ENCODE assay signal across 19 cellular contexts in the genomic region with DNA sequence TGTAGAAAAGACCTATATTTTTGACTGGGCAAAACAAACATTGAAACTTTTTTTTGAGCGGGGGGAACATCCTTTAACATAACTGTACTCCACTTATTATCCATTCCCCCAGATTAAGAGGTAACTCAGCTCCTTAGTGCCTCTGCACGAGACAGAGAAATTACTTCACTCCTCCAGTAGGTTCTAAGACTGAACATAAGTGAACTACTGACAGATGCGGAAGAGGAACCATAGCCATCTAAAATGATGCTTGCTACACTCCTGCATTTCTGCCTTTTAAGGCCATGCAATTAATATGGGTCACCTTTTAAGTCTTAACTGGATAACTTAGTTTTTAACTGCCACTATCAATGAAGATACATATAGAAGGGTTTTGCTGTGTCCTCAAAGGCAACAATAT. TPM values are rescaled to one million over a fixed set of nuclear protein-coding genes. Genes with fewer than 3 reads are reported as not detected.
DNase-seq lines count a peak whose midpoint lies in the region; ATAC-seq, FAIRE-seq and TF ChIP-seq lines count a peak whose summit lies in the region.
"Had no signal": no experiment of that assay in that cellular context is flagged by ENCODE, and none has a peak within 500 bp of the region (broad histone marks: within the 10 kb centered on the region; RNA-seq: fewer than 3 reads in every experiment).

No MANE protein-coding gene starts in this region.

- H3F3A ChIP-seq in PC-9 (ENCODE audit: insufficient read depth, low read depth): peaks cover 90% of the 10 kb centered on the region

- peaks cover 63% of the 10 kb centered on the region for H3K4me1 ChIP-seq in left ventricle myocardium inferior
- H3K4me1 ChIP-seq in PC-9 (replicated peaks; ENCODE audit: insufficient read depth): peaks cover 10% of the 10 kb centered on the region
- peaks cover 30 to 53% of the 10 kb centered on the region in 2 donors for H3K4me1 ChIP-seq in left lung
- H3K4me1 ChIP-seq in thoracic aorta (ENCODE audit: control insufficient read depth in 1 of 2, low read depth in 2 of 2): peaks cover 46 to 65% of the 10 kb centered on the region in 2 donors
- H3K4me1 ChIP-seq: breast epithelium had no signal

- DNase-seq in left ventricle myocardium inferior: no peak
- DNase-seq in Right ventricle myocardium inferior (ENCODE audit: missing footprints): no peak
- DNase-seq in PC-9: no peak
- DNase-seq in left lung: no peak
- no peak for DNase-seq in thoracic aorta (ENCODE audit: low spot score)
- DNase-seq in brain microvascular endothelial cell: no peak
- DNase-seq in urothelium cell line (ENCODE audit: low spot score): no peak
- DNase-seq in HEK293T (ENCODE audit: extremely low spot score): no peak
- DNase-seq: activated CD4-positive, alpha-beta T cell treated with anti-CD3 and anti-CD28 coated beads, Interleukin-2, amount 50 U/mL, for 1 hour; foreskin melanocyte; midbrain; NCI-H748 treated with DMSO at 0.1 percent for 48 hours; stimulated activated CD4-positive, alpha-beta T cell treated with anti-CD3 and anti-CD28 coated beads, Interleukin-1b, Interleukin-23, amount 100 ng/mL, for 48 hours; SW 1271 had no signal

- POLR2A ChIA-PET in PC-9 (lab: Charles Lee; ENCODE audit: unreplicated experiment) (interaction anchor here (0.6 kb wide), 2 partner anchors 38 to 132 kb away, joined by 3 to 5 read pairs; no protein-coding TSS in a partner anchor), HEK293T (lab: Yijun Ruan, JAX) (interaction anchor here (1.7 kb wide), 1 partner anchor 38 kb away, joined by 9 read pairs; the partner anchor contains the start of gene NUFIP2)

- H3K79me2 ChIP-seq in PC-9 (ENCODE audit: low read depth): no peaks in the 10 kb centered on the region

- in situ Hi-C loops in brain microvascular endothelial cell (cut with HindIII; ENCODE audit: low pct_ligation_motif_present, low sequenced_read_pairs): no loop called here

- CTCF ChIA-PET in PC-9 (lab: Charles Lee): interaction anchor here (0.7 kb wide), 1 partner anchor 126 kb away, joined by 5 read pairs; no protein-coding TSS in a partner anchor
- CTCF ChIA-PET in HEK293T (lab: Yijun Ruan, JAX): interaction anchor here (0.7 to 1.2 kb wide), 4 partner anchors 15 to 559 kb away, joined by 3 to 4 read pairs (median 4); partner anchors contain the start of gene MYO18A

- intact Hi-C loops in left ventricle myocardium inferior (cut with micrococcal nuclease): no loop called here
- intact Hi-C loops in Right ventricle myocardium inferior (cut with DNase I): no loop called here
- intact Hi-C loops in PC-9 (cut with micrococcal nuclease; ENCODE audit: unreplicated experiment): no loop called here
- intact Hi-C loops in left lung (cut with DNase I): no loop called here

- BruUV-seq in PC-9 (replicated peaks; lab: Mats Ljungman, UMichigan): no TSS peak

- ATAC-seq in Right ventricle myocardium inferior: no peak
- ATAC-seq in left lung: peak; percentile 11
- no peak for ATAC-seq in thoracic aorta (ENCODE audit: insufficient number of reproducible peaks, low FRiP score, low read depth)

- H3K36me3 ChIP-seq in left ventricle myocardium inferior (peaks cover 38% of the 10 kb centered on the region), PC-9 (ENCODE audit: low read depth) (peaks cover 15% of the 10 kb centered on the region), left lung (peaks cover 0 to 37% of the 10 kb centered on the region in 2 donors), thoracic aorta (peaks cover 4% of the 10 kb centered on the region), brain microvascular endothelial cell (replicated peaks) (peaks cover 19% of the 10 kb centered on the region)
- H3K36me3 ChIP-seq: breast epithelium, vagina had no signal

- peaks cover 21% of the 10 kb centered on the region; the same call in 1 of the 2 replicates for H4K20me1 ChIP-seq in PC-9 (ENCODE audit: insufficient read depth)

- FAIRE-seq in urothelium cell line (lab: Jason Lieb, UNC): no peak
- FAIRE-seq: D721Med had no signal

- TF ChIP-seq CTCF in left ventricle myocardium inferior (IDR thresholded peaks at IDR 0.05; ENCODE audit: borderline replicate concordance) (no peak), PC-9 (conservative IDR thresholded peaks at IDR 0.05) (no peak), left lung (IDR thresholded peaks at IDR 0.05) (no peak), thoracic aorta (IDR thresholded peaks at IDR 0.05) (no peak), brain microvascular endothelial cell (IDR thresholded peaks at IDR 0.05; ENCODE audit: low read depth, low read length, missing control alignments) (no peak)

- H3K27me3 ChIP-seq in left ventricle myocardium inferior (ENCODE audit: low read depth) (no peaks in the 10 kb centered on the region), PC-9 (ENCODE audit: insufficient read depth, low read depth) (no peaks in the 10 kb centered on the region), left lung (no peaks in the 10 kb centered on the region), thoracic aorta (replicated peaks; ENCODE audit: insufficient read depth) (no peaks in the 10 kb centered on the region), brain microvascular endothelial cell (replicated peaks) (no peaks in the 10 kb centered on the region)
- H3K27me3 ChIP-seq: breast epithelium, vagina had no signal

- H2AFZ ChIP-seq in PC-9: no peak overlapping the region

- no peaks in the 10 kb centered on the region for H3K9me3 ChIP-seq in left ventricle myocardium inferior (replicated peaks)
- H3K9me3 ChIP-seq in PC-9 (ENCODE audit: insufficient read depth, low read depth): no peaks in the 10 kb centered on the region
- H3K9me3 ChIP-seq in left lung: no peaks in the 10 kb centered on the region
- no peaks in the 10 kb centered on the region for H3K9me3 ChIP-seq in thoracic aorta
- H3K9me3 ChIP-seq: breast epithelium, vagina had no signal

- H3K27ac ChIP-seq in left ventricle myocardium inferior (replicated peaks) (peak overlapping the region; percentile 66), PC-9 (peak overlapping the region; percentile 17; the same call in 1 of the 2 replicates), left lung (peak overlapping the region in 1 of 2 donors; percentile 1), thoracic aorta (peak overlapping the region; percentile 14 to 73), brain microvascular endothelial cell (no peak overlapping the region)

- H3K4me2 ChIP-seq in PC-9: no peak overlapping the region

- peak overlapping the region; percentile 37 for H3K4me3 ChIP-seq in left ventricle myocardium inferior
- H3K4me3 ChIP-seq in PC-9: no peak overlapping the region
- H3K4me3 ChIP-seq in left lung: no peak overlapping the region
- H3K4me3 ChIP-seq in thoracic aorta: peak overlapping the region; percentile 59
- no peak overlapping the region for H3K4me3 ChIP-seq in brain microvascular endothelial cell (ENCODE audit: low read depth, low read length)
- H3K4me3 ChIP-seq: breast epithelium, vagina had no signal

- H3K9me2 ChIP-seq in PC-9 (ENCODE audit: insufficient read depth): no peaks in the 10 kb centered on the region

TF ChIP-seq in HEK293T, 16 proteins besides CTCF, POLR2A, EP300 and RAD21:
- TF ChIP-seq FOXM1 (IDR thresholded peaks at IDR 0.05; ENCODE audit: borderline replicate concordance): no peak
- TF ChIP-seq TARDBP (IDR thresholded peaks at IDR 0.05): no peak
- TF ChIP-seq FOXK2 (IDR thresholded peaks at IDR 0.05): no peak
- no peak for TF ChIP-seq ELF4 (IDR thresholded peaks at IDR 0.05)
- TF ChIP-seq L3MBTL2 (conservative IDR thresholded peaks at IDR 0.05): no peak
- no peak for TF ChIP-seq SP1 (IDR thresholded peaks at IDR 0.05)
- TF ChIP-seq HDGF (IDR thresholded peaks at IDR 0.05; ENCODE audit: borderline replicate concordance): no peak
- TF ChIP-seq CTBP1 (IDR thresholded peaks at IDR 0.05; ENCODE audit: borderline replicate concordance): no peak
- no peak for TF ChIP-seq NFRKB (IDR thresholded peaks at IDR 0.05)
- no peak for TF ChIP-seq ARNT (IDR thresholded peaks at IDR 0.05)
- no peak for TF ChIP-seq FOXA1 (IDR thresholded peaks at IDR 0.05)
- TF ChIP-seq SUZ12 (IDR thresholded peaks at IDR 0.05): no peak
- no peak for TF ChIP-seq ZNF384 (IDR thresholded peaks at IDR 0.05)
- TF ChIP-seq BHLHE40 (IDR thresholded peaks at IDR 0.05; ENCODE audit: borderline replicate concordance): no peak
- TF ChIP-seq LEF1 (IDR thresholded peaks at IDR 0.05; ENCODE audit: borderline replicate concordance): no peak
- TF ChIP-seq, protein P1, sequence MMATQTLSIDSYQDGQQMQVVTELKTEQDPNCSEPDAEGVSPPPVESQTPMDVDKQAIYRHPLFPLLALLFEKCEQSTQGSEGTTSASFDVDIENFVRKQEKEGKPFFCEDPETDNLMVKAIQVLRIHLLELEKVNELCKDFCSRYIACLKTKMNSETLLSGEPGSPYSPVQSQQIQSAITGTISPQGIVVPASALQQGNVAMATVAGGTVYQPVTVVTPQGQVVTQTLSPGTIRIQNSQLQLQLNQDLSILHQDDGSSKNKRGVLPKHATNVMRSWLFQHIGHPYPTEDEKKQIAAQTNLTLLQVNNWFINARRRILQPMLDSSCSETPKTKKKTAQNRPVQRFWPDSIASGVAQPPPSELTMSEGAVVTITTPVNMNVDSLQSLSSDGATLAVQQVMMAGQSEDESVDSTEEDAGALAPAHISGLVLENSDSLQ (IDR thresholded peaks at IDR 0.05): no peak
TF ChIP-seq in HEK293T: peak in this region for 0.

RNA-seq across cellular contexts. Expression of gene CRYBA1, which starts 9.5 kb away (rescaled TPM):
- total RNA-seq in left ventricle myocardium inferior (not detected), Right ventricle myocardium inferior (not detected), PC-9 (2021) (not detected in 2 replicates), left lung (not detected), thoracic aorta (not detected)
- total RNA-seq: breast epithelium, omental fat pad, RPMI7951, vagina had no signal

RNA-seq across cellular contexts. Expression of gene NUFIP2, which starts 37.8 kb away (rescaled TPM):
- total RNA-seq in left ventricle myocardium inferior (40.5 TPM), Right ventricle myocardium inferior (42.3 TPM), PC-9 (2021) (46.8 and 73.1 TPM in 2 replicates), left lung (10 to 100 TPM; 54.7 to 61.2 TPM), thoracic aorta (10 to 100 TPM; 39.7 to 65.8 TPM)

Comparison
In these comparisons a context has a peak if more than half of its experiments do, and no peak if none do; other contexts are left out.
1. H3K4me3 ChIP-seq: peak in left ventricle myocardium inferior (single experiment) and thoracic aorta (single experiment); none in PC-9 (single experiment), left lung (0 of 2) and brain microvascular endothelial cell (single experiment).